8 cellular contexts compared by ENCODE assay signal in genomic region chr14:77301103-77301502, GRCh38. TPM values are rescaled to one million over a fixed set of nuclear protein-coding genes. Genes with fewer than 3 reads are reported as not detected.
DNase-seq lines count a peak whose midpoint lies in the region; ATAC-seq and TF ChIP-seq lines count a peak whose summit lies in the region.

No MANE protein-coding gene starts in this region.

- H3K27ac Mint-ChIP-seq in activated naive CD4-positive, alpha-beta T cell treated with anti-CD3 and anti-CD28 coated beads, Interleukin-2, amount 10 ng/mL, durations not matched to agents 7 days and 5 days: no peak overlapping the region

- TF ChIP-seq POLR2A in Peyer's patch (IDR thresholded peaks at IDR 0.05): no peak

- H3K36me3 Mint-ChIP-seq in activated naive CD4-positive, alpha-beta T cell treated with anti-CD3 and anti-CD28 coated beads, Interleukin-2, amount 10 ng/mL, durations not matched to agents 7 days and 5 days: no peaks in the 10 kb centered on the region

- WGBS in aorta, 2 donors: 17 to 26% methylated on average over 10 of the region's 10 CpGs

- ATAC-seq in HG03439 (IDR thresholded peaks at IDR 0.05; ENCODE audit: unreplicated experiment): peak; percentile 54
- peak; percentile 67 for ATAC-seq in aorta (ENCODE audit: low FRiP score)
- ATAC-seq in GM18498 (IDR thresholded peaks at IDR 0.05; ENCODE audit: unreplicated experiment): no peak

- H3K27me3 Mint-ChIP-seq in activated naive CD4-positive, alpha-beta T cell treated with anti-CD3 and anti-CD28 coated beads, Interleukin-2, amount 10 ng/mL, durations not matched to agents 7 days and 5 days: no peaks in the 10 kb centered on the region

- H3K4me3 ChIP-seq in Peyer's patch (no peak overlapping the region), parathyroid adenoma (ENCODE audit: low read depth, low read length) (no peak overlapping the region), aorta (ENCODE audit: low read length in 2 of 2) (no peak overlapping the region)

- H3K79me2 ChIP-seq in parathyroid adenoma: peaks cover 5% of the 10 kb centered on the region

- H3K9me3 Mint-ChIP-seq in activated naive CD4-positive, alpha-beta T cell treated with anti-CD3 and anti-CD28 coated beads, Interleukin-2, amount 10 ng/mL, durations not matched to agents 7 days and 5 days: no peaks in the 10 kb centered on the region

- H3K4me1 Mint-ChIP-seq in activated naive CD4-positive, alpha-beta T cell treated with anti-CD3 and anti-CD28 coated beads, Interleukin-2, amount 10 ng/mL, durations not matched to agents 7 days and 5 days: peaks cover 8% of the 10 kb centered on the region

- intact Hi-C loops in aorta (cut with DNase I): no loop called here

- H3K9ac ChIP-seq in parathyroid adenoma: no peak overlapping the region

- no peak overlapping the region for H3K27ac ChIP-seq in Peyer's patch
- no peak overlapping the region for H3K27ac ChIP-seq in parathyroid adenoma
- no peak overlapping the region for H3K27ac ChIP-seq in aorta (ENCODE audit: low read depth in 1 of 2, low read length in 2 of 2)

- H3K36me3 ChIP-seq in Peyer's patch: peaks cover 0 to 24% (median 0%) of the 10 kb centered on the region in 3 donors
- H3K36me3 ChIP-seq in parathyroid adenoma (ENCODE audit: control insufficient read depth, insufficient read depth, low read length): no peaks in the 10 kb centered on the region
- peaks cover 0 to 19% of the 10 kb centered on the region in 2 donors for H3K36me3 ChIP-seq in aorta (ENCODE audit: control insufficient read depth in 1 of 2, insufficient read depth in 2 of 2, low read length in 1 of 2)

- H3K4me1 ChIP-seq in Peyer's patch: peaks cover 0 to 8% (median 0%) of the 10 kb centered on the region in 4 donors
- no peaks in the 10 kb centered on the region for H3K4me1 ChIP-seq in parathyroid adenoma
- no peaks in the 10 kb centered on the region for H3K4me1 ChIP-seq in aorta (ENCODE audit: control insufficient read depth in 1 of 2, insufficient read depth in 2 of 2, low read length in 2 of 2)

- H3K9me3 ChIP-seq in Peyer's patch (no peaks in the 10 kb centered on the region), parathyroid adenoma (ENCODE audit: control insufficient read depth, low read length) (no peaks in the 10 kb centered on the region), aorta (ENCODE audit: control insufficient read depth, low read length) (no peaks in the 10 kb centered on the region)

- H3K27me3 ChIP-seq in Peyer's patch (no peaks in the 10 kb centered on the region), parathyroid adenoma (ENCODE audit: control insufficient read depth, insufficient read depth, low read length) (no peaks in the 10 kb centered on the region), aorta (ENCODE audit: control insufficient read depth in 1 of 2, insufficient read depth in 2 of 2, low read length in 1 of 2) (no peaks in the 10 kb centered on the region)

- no peak overlapping the region for H3K4me2 ChIP-seq in parathyroid adenoma (ENCODE audit: low read length)

- H3K4me3 Mint-ChIP-seq in activated naive CD4-positive, alpha-beta T cell treated with anti-CD3 and anti-CD28 coated beads, Interleukin-2, amount 10 ng/mL, durations not matched to agents 7 days and 5 days: no peak overlapping the region

- peak overlapping the region; percentile 35 for H2AFZ ChIP-seq in parathyroid adenoma

- DNase-seq in DMS114 treated with DMSO at 0.1 percent for 48 hours (lab: John Stamatoyannopoulos, UW; ENCODE audit: unreplicated experiment) (peak; percentile 16), Peyer's patch (peak; percentile 56 to 89 (median 82)), glomerular visceral epithelial cell (ENCODE audit: extremely low spot score) (peak; percentile 58), aorta (peak; percentile 84 to 88)
- DNase-seq in activated naive CD4-positive, alpha-beta T cell treated with anti-CD3 and anti-CD28 coated beads, Interleukin-2, amount 10 ng/mL, durations not matched to agents 7 days and 5 days: peak; percentile 78

- TF ChIP-seq CTCF in Peyer's patch (IDR thresholded peaks at IDR 0.05): peak in 5 of 6 experiments; percentile 56 to 81 (median 73)
- TF ChIP-seq CTCF in parathyroid adenoma (IDR thresholded peaks at IDR 0.05): peak; percentile 84

- CTCF ChIA-PET in activated naive CD4-positive, alpha-beta T cell treated with anti-CD3 and anti-CD28 coated beads, Interleukin-2, amount 10 ng/mL, durations not matched to agents 7 days and 5 days (lab: Charles Lee): interaction anchor here (0.8 to 13.4 kb wide), 13 partner anchors 9 to 290 kb away, joined by 3 to 255 read pairs (median 5); partner anchors contain the start of gene VIPAS39

RNA-seq across cellular contexts. Expression of gene POMT2, which starts 19.6 kb away (rescaled TPM):
- total RNA-seq in Peyer's patch (10 to 100 TPM; 19.0 to 43.0 (median 31.6) TPM), aorta (10 to 100 TPM; 15.6 to 23.4 TPM)
- polyA plus RNA-seq in aorta: 10 to 100 TPM in 1 of 2 donors, 1 to 10 TPM in 1; 3.1 to 20.3 TPM

RNA-seq across cellular contexts. Expression of gene GSTZ1, which starts 19.7 kb away (rescaled TPM):
- 10 to 100 TPM; 18.0 to 49.9 (median 36.0) TPM for total RNA-seq in Peyer's patch
- 1 to 10 TPM; 5.8 to 8.6 TPM for total RNA-seq in aorta
- polyA plus RNA-seq in aorta: 10 to 100 TPM in 1 of 2 donors, 1 to 10 TPM in 1; 9.9 to 17.2 TPM

RNA-seq across cellular contexts. Expression of gene NGB, which starts 30.1 kb away (rescaled TPM):
- total RNA-seq in Peyer's patch (not detected), aorta (not detected)
- polyA plus RNA-seq in aorta: not detected

Comparison
In these comparisons a context has a peak if more than half of its experiments do, and no peak if none do; other contexts are left out.
1. DNase-seq: peak in every context shown above with its lines; median percentile 86 in aorta; 82 in Peyer's patch; 78 in activated naive CD4-positive, alpha-beta T cell treated with anti-CD3 and anti-CD28 coated beads, Interleukin-2, amount 10 ng/mL, durations not matched to agents 7 days and 5 days; 58 in glomerular visceral epithelial cell; 16 in DMS114 treated with DMSO at 0.1 percent for 48 hours.